Comparison of ENCODE assay signal across 22 cellular contexts in the genomic region with DNA sequence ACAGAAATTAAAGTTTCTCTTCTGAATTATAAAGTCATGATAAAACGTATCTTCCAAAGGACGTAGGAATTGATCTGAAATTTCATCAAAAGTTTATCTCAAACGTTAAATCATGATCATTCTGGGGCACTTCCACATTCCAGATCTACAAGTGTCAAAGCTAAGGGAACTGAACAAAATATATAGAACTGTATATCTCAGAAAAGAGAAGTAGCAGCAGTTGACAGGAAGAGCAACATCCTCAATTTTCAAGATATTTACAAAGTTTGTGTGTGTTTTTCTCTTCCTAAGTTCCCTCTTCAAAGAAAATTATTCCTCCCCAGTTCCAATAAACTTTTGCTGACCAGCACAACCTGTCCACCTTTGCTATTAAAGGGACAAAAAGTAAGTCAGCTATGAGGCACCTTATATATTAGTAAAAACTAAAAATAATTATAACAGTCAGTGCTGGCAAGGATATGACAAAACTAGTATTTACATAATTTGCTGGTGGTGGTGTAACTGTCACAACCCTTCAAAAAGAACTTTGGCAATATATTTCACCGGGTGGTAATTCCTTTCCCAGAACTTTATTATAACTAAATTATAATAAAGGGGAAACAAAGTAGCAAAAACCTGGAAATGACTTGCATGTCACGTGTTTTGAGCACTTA. TPM values are rescaled to one million over a fixed set of nuclear protein-coding genes. Genes with fewer than 3 reads are reported as not detected.
DNase-seq lines count a peak whose midpoint lies in the region; ATAC-seq, FAIRE-seq and TF ChIP-seq lines count a peak whose summit lies in the region.
"Had no signal": no experiment of that assay in that cellular context is flagged by ENCODE, and none has a peak within 500 bp of the region (broad histone marks: within the 10 kb centered on the region; RNA-seq: fewer than 3 reads in every experiment).

No MANE protein-coding gene starts in this region.

- WGBS in K562 (ENCODE audit: insufficient coverage, low coverage, missing lambda C conversion rate) = 8% methylated on average over 5 of the region's 5 CpGs

- ATAC-seq in K562 (no peak), SK-N-SH treated with all-trans-retinoic acid at 6 μM for 48 hours (no peak), GM21825 (IDR thresholded peaks at IDR 0.05; ENCODE audit: unreplicated experiment) (no peak), GM21360 (IDR thresholded peaks at IDR 0.05; ENCODE audit: unreplicated experiment) (no peak)
- ATAC-seq: activated naive CD4-positive, alpha-beta T cell treated with anti-CD3 and anti-CD28 coated beads, Interleukin-2, amount 50 U/mL, for 72 hours had no signal

- H3K27me3 ChIP-seq in K562 (ENCODE audit: control insufficient read depth in 2 of 2, insufficient read depth in 2 of 2, low read length in 2 of 2) = no peaks in the 10 kb centered on the region; a peak in 1 of 5 replicates

- intact Hi-C loops in K562 (cut with micrococcal nuclease) = no loop called here

- H3K9me3 ChIP-seq in K562 (replicated peaks; ENCODE audit: control insufficient read depth, insufficient read depth, low read depth, low read length) = no peaks in the 10 kb centered on the region

- no peaks in the 10 kb centered on the region for H4K20me1 ChIP-seq in K562 (replicated peaks; ENCODE audit: control insufficient read depth, insufficient read depth, low read length)

- no peak overlapping the region for H2AFZ ChIP-seq in K562 (ENCODE audit: low read depth, low read length)
- H2AFZ ChIP-seq: PC-9 had no signal

- H3K9ac ChIP-seq in K562 (ENCODE audit: insufficient read depth in 1 of 2, low read depth in 2 of 2, low read length in 2 of 2) = no peak overlapping the region

- in situ Hi-C loops in K562 (cut with MboI) = loop anchor here (10.0 kb wide), 1 partner anchor 908 kb away; no protein-coding TSS in a partner anchor

- no peak for TF ChIP-seq EP300 in K562 (IDR thresholded peaks at IDR 0.05; ENCODE audit: low read length)

- H3K27ac ChIP-seq in K562 (ENCODE audit: extremely low read depth, low read depth, low read length) (no peak overlapping the region), skin epidermis (peak overlapping the region in 15 of 21 experiments; percentile 16 to 72 (median 59))
- H3K27ac ChIP-seq: PC-9, WERI-Rb-1 had no signal

- H3K9me1 ChIP-seq in K562 (ENCODE audit: control insufficient read depth, insufficient read depth, low read length) = no peaks in the 10 kb centered on the region

- no peak for TF ChIP-seq RAD21 in K562 (CRISPR knock-in tag; conservative IDR thresholded peaks at IDR 0.05 in 1 of 2, IDR thresholded peaks at IDR 0.05 in 1 of 2)

- no peaks in the 10 kb centered on the region for H3K79me2 ChIP-seq in K562 (ENCODE audit: control insufficient read depth, insufficient read depth, low read length)

- FAIRE-seq in GM19239 (lab: Jason Lieb, UNC) (peak; percentile 51), K562 (lab: Jason Lieb, UNC) (no peak)
- FAIRE-seq: G401.6, H1, small intestine had no signal

- TF ChIP-seq CTCF in K562 (IDR thresholded peaks at IDR 0.05 in 2 of 3, conservative IDR thresholded peaks at IDR 0.05 in 1 of 3; ENCODE audit: insufficient read depth in 2 of 3, low read depth in 1 of 3, low read length in 3 of 3) = no peak

- no peaks in the 10 kb centered on the region for H3K36me3 ChIP-seq in K562 (ENCODE audit: control insufficient read depth, insufficient read depth, low read length)
- H3K36me3 ChIP-seq: WERI-Rb-1 had no signal

- no peak overlapping the region for H3K4me2 ChIP-seq in K562 (ENCODE audit: insufficient read depth, low read length)
- H3K4me2 ChIP-seq: PC-9 had no signal

- peaks cover under 1 to 15% of the 10 kb centered on the region in 2 experiments; a peak in 4 of 5 replicates for H3K4me1 ChIP-seq in K562 (replicated peaks in 1 of 2; ENCODE audit: control insufficient read depth in 2 of 2, insufficient read depth in 2 of 2, low read length in 2 of 2)

- POLR2A ChIA-PET in K562 (lab: Yijun Ruan, JAX) = interaction anchor here (1.0 kb wide), 1 partner anchor 9 kb away, joined by 4 read pairs; no protein-coding TSS in a partner anchor

- BruUV-seq in K562 (replicated peaks; lab: Mats Ljungman, UMichigan) = no TSS peak

- H3K4me3 ChIP-seq in K562 (no peak overlapping the region), skin epidermis (no peak overlapping the region)
- H3K4me3 ChIP-seq: PC-9 had no signal

- CTCF ChIA-PET in K562 (lab: Yijun Ruan, JAX; ENCODE audit: low intra/inter-chr PET ratio) = no interaction called here

- TF ChIP-seq POLR2A in K562 (conservative IDR thresholded peaks at IDR 0.05) = no peak

- DNase-seq in GM19239 (ENCODE audit: insufficient read length, low spot score) (no peak), NOMO-1 treated with dmso at 0.1 percent for 144 hours (lab: John Stamatoyannopoulos, UW; ENCODE audit: unreplicated experiment) (peak; percentile 39), K562 (ENCODE audit: extremely low read depth in 1 of 4, low spot score in 3 of 4) (no peak)
- DNase-seq: activated CD4-positive, alpha-beta memory T cell treated with anti-CD3 and anti-CD28 coated beads for 36 hours; activated T-cell treated with anti-CD3 and anti-CD28 coated beads, Interleukin-2, amount 50 U/mL, for 1 hour; NCI-H1694; NCI-H524; PC-9; posterior cingulate gyrus; small intestine; stimulated activated CD4-positive, alpha-beta T cell treated with anti-CD3 and anti-CD28 coated beads, Interleukin-4, amount 100 ng/mL, for 4 hours; stimulated activated CD8-positive, alpha-beta memory T cell treated with anti-CD3 and anti-CD28 coated beads, Interleukin-4, amount 100 ng/mL, for 48 hours; WERI-Rb-1 had no signal

TF ChIP-seq in K562, 482 proteins besides CTCF, POLR2A, EP300 and RAD21 (continues in another document):
- peak; percentile 43; the same call in 1 of the 2 replicates for TF ChIP-seq SPI1 (IDR thresholded peaks at IDR 0.05; ENCODE audit: borderline replicate concordance, low read depth, low read length)
- peak; percentile 58 for TF ChIP-seq MEIS2 (IDR thresholded peaks at IDR 0.05; ENCODE audit: partially characterized antibody)

TF ChIP-seq in SK-N-SH treated with all-trans-retinoic acid at 6 μM for 48 hours, 23 proteins besides CTCF, POLR2A, EP300 and RAD21 (continues in another document):
- TF ChIP-seq ZNF565 (CRISPR knock-in tag; conservative IDR thresholded peaks at IDR 0.05; ENCODE audit: low read depth) (no peak), ARNTL (CRISPR knock-in tag; IDR thresholded peaks at IDR 0.05; ENCODE audit: borderline replicate concordance, low read depth) (no peak)
- TF ChIP-seq, protein P1, sequence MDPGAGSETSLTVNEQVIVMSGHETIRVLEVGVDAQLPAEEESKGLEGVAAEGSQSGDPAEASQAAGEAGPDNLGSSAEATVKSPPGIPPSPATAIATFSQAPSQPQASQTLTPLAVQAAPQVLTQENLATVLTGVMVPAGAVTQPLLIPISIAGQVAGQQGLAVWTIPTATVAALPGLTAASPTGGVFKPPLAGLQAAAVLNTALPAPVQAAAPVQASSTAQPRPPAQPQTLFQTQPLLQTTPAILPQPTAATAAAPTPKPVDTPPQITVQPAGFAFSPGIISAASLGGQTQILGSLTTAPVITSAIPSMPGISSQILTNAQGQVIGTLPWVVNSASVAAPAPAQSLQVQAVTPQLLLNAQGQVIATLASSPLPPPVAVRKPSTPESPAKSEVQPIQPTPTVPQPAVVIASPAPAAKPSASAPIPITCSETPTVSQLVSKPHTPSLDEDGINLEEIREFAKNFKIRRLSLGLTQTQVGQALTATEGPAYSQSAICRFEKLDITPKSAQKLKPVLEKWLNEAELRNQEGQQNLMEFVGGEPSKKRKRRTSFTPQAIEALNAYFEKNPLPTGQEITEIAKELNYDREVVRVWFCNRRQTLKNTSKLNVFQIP (CRISPR knock-in tag; IDR thresholded peaks at IDR 0.05; ENCODE audit: borderline replicate concordance, low read depth) = no peak

RNA-seq across cellular contexts. Expression of a gene that starts 38.5 kb away (rescaled TPM):
- total RNA-seq in K562 (2011; cell fraction: chromatin; rRNA removed; ENCODE audit: low replicate concordance) = 65.3 and 113 TPM in 2 replicates
- 27.8 and 35.9 TPM in 2 replicates for total RNA-seq in K562 (2011; cell fraction: nucleolus; rRNA removed)
- total RNA-seq in K562 (2011; cell fraction: nucleoplasm; rRNA removed) = 43.1 and 57.6 TPM in 2 replicates
- total RNA-seq in K562 (2014; rRNA removed) (19.4 and 21.7 TPM in 2 replicates), K562 (2014; rRNA removed; fragmentation: Illumina TruSeq; extraction: Trizol) (51.3 and 55.7 TPM in 2 replicates), K562 (2015; rRNA removed; fragmentation: Illumina TruSeq; extraction: Trizol) (45.4 and 48.1 TPM in 2 replicates), K562 (2021) (45.6 and 51.3 TPM in 2 replicates)
- polyA plus RNA-seq in K562 (2011; rRNA removed) (64.0 and 74.6 TPM in 2 replicates), K562 (2014; fragmentation: Illumina TruSeq; extraction: Trizol) (35.2 and 41.9 TPM in 2 replicates), K562 (2014; fragmentation: Nextera tagmentation; extraction: Ambion mirVana) (10 to 100 TPM; 29.4 to 43.6 TPM), K562 (2014; rRNA removed) (27.7 and 30.0 TPM in 2 replicates)
- 38.9 and 49.0 TPM in 2 replicates for polyA plus RNA-seq in K562 (2011; cell fraction: cytosol; rRNA removed)
- 44.1 and 52.2 TPM in 2 replicates for polyA plus RNA-seq in K562 (2011; cell fraction: nucleus; rRNA removed)
- polyA plus RNA-seq in K562 (2012) = 19.5 and 28.8 TPM in 2 replicates
- 119 and 132 TPM in 2 replicates for polyA minus RNA-seq in K562 (2011; rRNA and poly(A)+ RNA removed)
- 36.9 and 40.8 TPM in 2 replicates for polyA minus RNA-seq in K562 (2011; cell fraction: cytosol; rRNA and poly(A)+ RNA removed)
- polyA minus RNA-seq in K562 (2011; cell fraction: nucleus; rRNA and poly(A)+ RNA removed) = 20.6 and 42.0 TPM in 2 replicates

RNA-seq across cellular contexts. Expression of a gene that starts 49.6 kb away (rescaled TPM):
- total RNA-seq in K562 (2011; cell fraction: chromatin; rRNA removed; ENCODE audit: low replicate concordance) = 0.56 and 1.2 TPM in 2 replicates
- 0.50 and 0.53 TPM in 2 replicates for total RNA-seq in K562 (2011; cell fraction: nucleolus; rRNA removed)
- total RNA-seq in K562 (2011; cell fraction: nucleoplasm; rRNA removed) = 0.46 and 0.66 TPM in 2 replicates
- total RNA-seq in K562 (2014; rRNA removed) (0.20 TPM in 1 of 2 replicates, not detected in the other), K562 (2014; rRNA removed; fragmentation: Illumina TruSeq; extraction: Trizol) (0.22 and 0.25 TPM in 2 replicates), K562 (2015; rRNA removed; fragmentation: Illumina TruSeq; extraction: Trizol) (0.30 and 0.36 TPM in 2 replicates), K562 (2021) (0.36 and 0.55 TPM in 2 replicates)
- polyA plus RNA-seq in K562 (2011; rRNA removed) (0.43 and 0.45 TPM in 2 replicates), K562 (2014; fragmentation: Illumina TruSeq; extraction: Trizol) (0.26 and 0.33 TPM in 2 replicates), K562 (2014; fragmentation: Nextera tagmentation; extraction: Ambion mirVana) (under 1 TPM; 0.15 to 0.48 TPM), K562 (2014; rRNA removed) (0.32 and 0.52 TPM in 2 replicates)
- polyA plus RNA-seq in K562 (2011; cell fraction: cytosol; rRNA removed) = 0.83 and 1.4 TPM in 2 replicates
- 0.18 and 0.40 TPM in 2 replicates for polyA plus RNA-seq in K562 (2011; cell fraction: nucleus; rRNA removed)
- 0.31 and 0.51 TPM in 2 replicates for polyA plus RNA-seq in K562 (2012)
- polyA minus RNA-seq in K562 (2011; rRNA and poly(A)+ RNA removed) = 0.48 and 0.67 TPM in 2 replicates
- not detected in 2 replicates for polyA minus RNA-seq in K562 (2011; cell fraction: cytosol; rRNA and poly(A)+ RNA removed)
- 0.13 and 0.22 TPM in 2 replicates for polyA minus RNA-seq in K562 (2011; cell fraction: nucleus; rRNA and poly(A)+ RNA removed)
- total RNA-seq: LHCN-M2, myocyte had no signal
